20 cellular contexts compared by ENCODE assay signal in the genomic region with DNA sequence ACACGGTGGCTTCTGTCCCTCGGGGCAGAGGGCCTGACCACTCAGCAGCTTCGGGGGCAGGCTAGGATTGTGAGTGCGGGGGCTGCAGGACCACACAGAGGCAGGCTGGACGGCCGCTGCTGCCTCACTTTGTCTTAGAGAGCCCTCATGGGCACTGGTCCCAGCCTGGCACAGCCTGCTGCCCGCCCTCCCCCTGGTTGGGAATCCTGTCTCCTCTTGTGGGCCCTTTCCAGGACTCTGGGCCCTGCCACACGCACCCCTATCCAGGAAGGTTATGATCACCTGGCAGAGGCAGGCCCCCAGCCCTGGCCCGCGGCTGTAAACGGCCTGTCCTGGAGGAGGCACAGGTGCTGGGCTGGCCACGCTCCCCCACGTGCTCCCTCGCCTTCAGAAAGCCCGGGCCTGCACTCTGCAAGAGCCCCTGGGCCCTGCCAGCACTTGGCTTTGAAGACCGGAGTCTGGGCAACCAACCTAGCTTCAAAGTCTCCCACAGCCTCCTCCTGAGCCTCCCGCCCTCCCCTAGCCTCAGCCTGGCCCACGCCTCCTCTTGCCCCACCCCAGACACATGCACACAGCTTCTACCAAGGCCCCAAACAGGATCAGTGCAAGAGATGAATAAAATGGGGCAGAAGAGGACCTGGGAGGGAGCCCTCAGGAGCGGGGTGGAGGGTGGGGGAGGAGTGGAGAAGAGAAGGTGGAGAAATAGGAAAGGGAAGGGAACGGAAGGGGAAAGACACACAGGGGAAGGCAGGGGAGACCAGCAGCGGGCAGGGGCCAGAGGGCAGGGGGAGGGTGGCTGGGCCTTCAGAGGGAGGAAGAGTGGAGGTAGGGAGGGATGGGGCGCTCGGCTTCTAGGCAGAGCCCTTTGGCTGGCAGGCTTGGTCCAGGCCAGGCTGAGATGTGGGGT. TPM values are rescaled to one million over a fixed set of nuclear protein-coding genes. Genes with fewer than 3 reads are reported as not detected.
DNase-seq lines count a peak whose midpoint lies in the region; ATAC-seq and TF ChIP-seq lines count a peak whose summit lies in the region.
"Had no signal": no experiment of that assay in that cellular context is flagged by ENCODE, and none has a peak within 500 bp of the region (broad histone marks: within the 10 kb centered on the region; RNA-seq: fewer than 3 reads in every experiment).

No MANE protein-coding gene starts in this region.

- ATAC-seq in DND-41 (ENCODE audit: insufficient read depth, low read depth), result peak; percentile 65
- peak; percentile 5 to 26 (median 22) for ATAC-seq in heart left ventricle
- ATAC-seq in T-helper 17 cell, result no peak
- ATAC-seq in HG02870 (IDR thresholded peaks at IDR 0.05; ENCODE audit: unreplicated experiment), result no peak
- ATAC-seq in GM18858 (IDR thresholded peaks at IDR 0.05; ENCODE audit: unreplicated experiment), result no peak
- ATAC-seq: Panc1 had no signal

- peak overlapping the region; percentile 63 for H3K27ac Mint-ChIP-seq in neural progenitor cell
- no peak overlapping the region for H3K27ac Mint-ChIP-seq in T-helper 17 cell

- TF ChIP-seq POLR2A in heart left ventricle (IDR thresholded peaks at IDR 0.05), result no peak

- H3K4me3 Mint-ChIP-seq in neural progenitor cell (no peak overlapping the region), T-helper 17 cell (no peak overlapping the region)

- POLR2A ChIA-PET in RWPE1 (lab: Yijun Ruan, JAX; ENCODE audit: low non-redundant PET), result no interaction called here

- H3K36me3 ChIP-seq in DND-41 (ENCODE audit: insufficient read depth, low read length), result no peaks in the 10 kb centered on the region
- H3K36me3 ChIP-seq in heart left ventricle, result peaks cover 0 to 3% (median 0%) of the 10 kb centered on the region in 9 donors
- H3K36me3 ChIP-seq in neural progenitor cell, result no peaks in the 10 kb centered on the region

- TF ChIP-seq CTCF in DND-41 (IDR thresholded peaks at IDR 0.05; ENCODE audit: borderline replicate concordance, extremely low read depth, low read length, poor library complexity, severe bottlenecking) (no peak), RWPE1 (conservative IDR thresholded peaks at IDR 0.05; ENCODE audit: low read depth) (no peak), heart left ventricle (IDR thresholded peaks at IDR 0.05) (no peak), neural progenitor cell (IDR thresholded peaks at IDR 0.05) (no peak)

- H2AFZ ChIP-seq in DND-41 (ENCODE audit: low read depth, low read length) (no peak overlapping the region), neural progenitor cell (replicated peaks) (no peak overlapping the region)

- no peak overlapping the region for H3K4me3 ChIP-seq in DND-41 (ENCODE audit: low read depth in 1 of 2, low read length in 2 of 2)
- no peak overlapping the region for H3K4me3 ChIP-seq in heart left ventricle
- H3K4me3 ChIP-seq in neural progenitor cell, result no peak overlapping the region
- H3K4me3 ChIP-seq: A549 had no signal

- H3K79me2 ChIP-seq in DND-41 (ENCODE audit: insufficient read depth, low read length) (no peaks in the 10 kb centered on the region), neural progenitor cell (ENCODE audit: low read depth) (no peaks in the 10 kb centered on the region)

- H3K27me3 Mint-ChIP-seq in neural progenitor cell (ENCODE audit: insufficient read depth, low read depth) (peaks cover 29% of the 10 kb centered on the region), T-helper 17 cell (peaks cover 51% of the 10 kb centered on the region)

- H3K9me3 Mint-ChIP-seq in neural progenitor cell, result no peaks in the 10 kb centered on the region

- no peaks in the 10 kb centered on the region for H3K9me3 ChIP-seq in DND-41 (ENCODE audit: insufficient read depth, low read length, severe bottlenecking)
- no peaks in the 10 kb centered on the region for H3K9me3 ChIP-seq in heart left ventricle
- no peaks in the 10 kb centered on the region for H3K9me3 ChIP-seq in neural progenitor cell (ENCODE audit: low read depth)
- H3K9me3 ChIP-seq in T-helper 17 cell (ENCODE audit: control insufficient read depth, low read length, poor library complexity, severe bottlenecking), result no peaks in the 10 kb centered on the region
- H3K9me3 ChIP-seq: A549, Caco-2 had no signal

- H3K9ac ChIP-seq in DND-41 (ENCODE audit: low read depth, low read length) (no peak overlapping the region), neural progenitor cell (no peak overlapping the region)

- H3K4me2 ChIP-seq in DND-41 (ENCODE audit: insufficient read depth, low read length), result no peak overlapping the region
- no peak overlapping the region for H3K4me2 ChIP-seq in neural progenitor cell
- H3K4me2 ChIP-seq: A549 had no signal

- H3K27me3 ChIP-seq in DND-41 (ENCODE audit: insufficient read depth, low read length, poor library complexity), result peaks cover 11% of the 10 kb centered on the region
- peaks cover 0 to 5% (median 0%) of the 10 kb centered on the region in 9 donors for H3K27me3 ChIP-seq in heart left ventricle
- peaks cover 10% of the 10 kb centered on the region for H3K27me3 ChIP-seq in neural progenitor cell

- H3K4me1 ChIP-seq in DND-41 (ENCODE audit: insufficient read depth, low read length) (no peaks in the 10 kb centered on the region), heart left ventricle (peaks cover 0 to 44% (median 13%) of the 10 kb centered on the region in 12 donors), neural progenitor cell (peaks cover 26% of the 10 kb centered on the region)
- H3K4me1 ChIP-seq: Caco-2 had no signal

- 62 to 70% (median 68%) methylated on average over 15 to 23 of the region's 23 CpGs for WGBS in heart left ventricle, 4 donors

- H3F3A ChIP-seq in neural progenitor cell (ENCODE audit: low read depth), result peaks cover 9% of the 10 kb centered on the region

- H3K27ac ChIP-seq in DND-41 (ENCODE audit: low read length), result no peak overlapping the region
- peak overlapping the region; percentile 20; the same call in 1 of the 2 replicates for H3K27ac ChIP-seq in RWPE1
- peak overlapping the region in 6 of 12 donors; percentile 34 to 99 (median 74) for H3K27ac ChIP-seq in heart left ventricle
- no peak overlapping the region for H3K27ac ChIP-seq in neural progenitor cell
- H3K27ac ChIP-seq: A549, HL-60 had no signal

- CTCF ChIA-PET in RWPE1 (lab: Yijun Ruan, JAX), result no interaction called here

- intact Hi-C loops in heart left ventricle (cut with DNase I), result no loop called here

- H3K36me3 Mint-ChIP-seq in neural progenitor cell (no peaks in the 10 kb centered on the region), T-helper 17 cell (ENCODE audit: low read depth) (peaks cover 6% of the 10 kb centered on the region)

- DNase-seq in DND-41, result peak; percentile 19
- DNase-seq in RWPE1 (ENCODE audit: low spot score), result no peak
- peak in 4 of 5 donors; percentile 40 to 71 (median 64) for DNase-seq in heart left ventricle
- no peak for DNase-seq in neural progenitor cell (ENCODE audit: low spot score)
- no peak for DNase-seq in T-helper 17 cell
- no peak for DNase-seq in activated naive CD4-positive, alpha-beta T cell treated with anti-CD3 and anti-CD28 coated beads, Interleukin-2, amount 50 U/mL, for 16 hours
- DNase-seq: Caco-2, DMS79 treated with DMSO at 0.1 percent for 48 hours, GF-D8, KBM-7, NCI-H1092, NCI-H1694, NCI-H510A, NCI-H82, SIG-M5 had no signal

- H4K20me1 ChIP-seq in DND-41 (ENCODE audit: insufficient read depth, low read length), result peaks cover 30% of the 10 kb centered on the region
- peaks cover 6% of the 10 kb centered on the region for H4K20me1 ChIP-seq in neural progenitor cell (ENCODE audit: low read depth)

- H3K4me1 Mint-ChIP-seq in neural progenitor cell (peaks cover 35% of the 10 kb centered on the region), T-helper 17 cell (peaks cover 13% of the 10 kb centered on the region)

RNA-seq across cellular contexts. Expression of a gene that starts 31.0 kb away (rescaled TPM):
- 10 to 100 TPM; 12.4 to 22.7 (median 17.4) TPM for total RNA-seq in heart left ventricle
- polyA plus RNA-seq in heart left ventricle, result 10 to 100 TPM; 13.0 to 34.7 TPM
- total RNA-seq in neural progenitor cell (ENCODE audit: low replicate concordance), result 0.73 and 4.4 TPM in 2 replicates
- total RNA-seq in T-helper 17 cell, result not detected

RNA-seq across cellular contexts. Expression of a gene that starts 41.4 kb away (rescaled TPM):
- total RNA-seq in heart left ventricle (1 to 10 TPM in 5 of 9 donors, under 1 TPM in 4; 0.15 to 4.2 (median 1.1) TPM), neural progenitor cell (ENCODE audit: low replicate concordance) (0.74 TPM in 1 of 2 replicates, not detected in the other), T-helper 17 cell (not detected)
- polyA plus RNA-seq in heart left ventricle, result 1 to 10 TPM in 1 of 2 donors, under 1 TPM in 1; 0.76 to 1.3 TPM

Comparison
In these comparisons a context has a peak if more than half of its experiments do, and no peak if none do; other contexts are left out.
1. ATAC-seq: peak in DND-41 (single experiment) and heart left ventricle (4 of 4); none in T-helper 17 cell (single experiment), HG02870 (single experiment) and GM18858 (single experiment).
2. DNase-seq: peak in DND-41 (single experiment) and heart left ventricle (4 of 5); none in RWPE1 (single experiment), neural progenitor cell (single experiment), T-helper 17 cell (0 of 3) and activated naive CD4-positive, alpha-beta T cell treated with anti-CD3 and anti-CD28 coated beads, Interleukin-2, amount 50 U/mL, for 16 hours (single experiment).